1 cellular context compared by ENCODE assay signal in the genomic region with DNA sequence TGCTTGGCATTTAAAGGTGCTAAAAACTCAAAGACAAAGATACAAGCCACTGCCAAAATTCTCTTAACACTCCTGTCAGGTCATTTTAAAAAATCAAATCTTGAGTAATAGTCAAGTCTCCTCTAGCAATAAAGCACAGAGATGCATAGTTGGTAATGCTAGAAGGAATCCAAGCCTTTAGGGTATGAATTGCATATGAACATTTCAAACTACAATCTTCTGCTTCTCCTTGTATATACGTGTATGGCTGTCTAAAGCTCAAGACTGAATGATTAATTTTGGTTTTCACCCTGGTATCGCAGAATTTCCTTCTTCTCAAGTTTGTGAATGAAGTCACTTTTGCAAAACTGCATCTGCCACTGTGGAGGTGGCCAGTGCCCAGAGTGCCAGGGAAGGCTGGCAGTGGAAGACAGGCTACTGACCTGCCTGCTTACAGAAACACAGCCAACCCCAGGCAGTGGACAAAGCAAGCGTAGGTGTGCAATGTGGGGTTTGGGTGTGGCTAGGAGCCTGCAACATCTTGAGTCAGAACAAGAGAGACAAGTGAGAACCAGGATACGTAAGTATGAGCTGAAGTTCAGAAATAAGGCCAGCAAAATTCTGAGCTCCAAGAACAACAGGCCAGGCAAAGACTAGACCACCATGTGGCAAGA.
TF ChIP-seq lines count a peak whose summit lies in the region.

No MANE protein-coding gene starts in this region.

TF ChIP-seq in HCT116, 20 proteins besides CTCF, POLR2A, EP300 and RAD21 (continued from another document):
- TF ChIP-seq YY1 (IDR thresholded peaks at IDR 0.05; ENCODE audit: extremely low read depth, insufficient replicate concordance, low read depth, low read length): no peak
